ENCODE assay signal across 1 cellular context in the genomic region with DNA sequence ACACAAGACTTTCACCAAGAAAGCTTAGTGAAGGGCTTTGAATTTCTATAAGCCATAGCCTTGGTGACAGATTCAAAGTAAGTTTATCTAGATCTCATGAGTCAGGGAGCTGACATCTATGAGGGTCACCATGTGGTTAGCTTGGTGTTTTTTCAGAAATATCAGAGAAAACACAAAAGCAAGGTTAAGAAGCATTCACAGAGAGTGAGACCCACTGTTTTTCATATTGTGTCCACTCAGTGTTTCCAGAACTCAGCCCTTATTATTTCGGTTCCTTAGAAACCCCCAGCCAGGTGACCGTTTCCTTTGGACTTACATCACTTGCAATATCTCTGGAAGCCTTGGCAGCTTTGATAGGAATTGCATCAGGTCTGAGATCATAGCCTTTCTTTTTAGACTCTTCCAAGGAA.
TF ChIP-seq lines count a peak whose summit lies in the region.

No MANE protein-coding gene starts in this region.

TF ChIP-seq in K562, 482 proteins besides CTCF, POLR2A, EP300 and RAD21 (continued from another document):
- TF ChIP-seq PML (IDR thresholded peaks at IDR 0.05; ENCODE audit: low read length) (no peak), SMAD4 (CRISPR knock-in tag; conservative IDR thresholded peaks at IDR 0.05) (peak; percentile 74), FOSL1 (tag; conservative IDR thresholded peaks at IDR 0.05) (peak; percentile 91), NR4A1 (CRISPR knock-in tag; IDR thresholded peaks at IDR 0.05) (no peak), NR4A1 (tag; IDR thresholded peaks at IDR 0.05) (peak; percentile 44; the same call in 1 of the 2 replicates), NCOR1 (IDR thresholded peaks at IDR 0.05) (no peak), NR2C2 (CRISPR knock-in tag; IDR thresholded peaks at IDR 0.05) (no peak), NR2C2 (tag; IDR thresholded peaks at IDR 0.05) (peak; percentile 65; the same call in 1 of the 2 replicates), NFXL1 (CRISPR knock-in tag; IDR thresholded peaks at IDR 0.05) (0 out of 2 replicates have a peak, but pooled peaks have one; percentile 57), DMBX1 (CRISPR knock-in tag; IDR thresholded peaks at IDR 0.05; ENCODE audit: borderline replicate concordance) (peak; percentile 82; the same call in 1 of the 2 replicates), NR2C1 (IDR thresholded peaks at IDR 0.05) (0 out of 2 replicates have a peak, but pooled peaks have one; percentile 15), NR2C1 (tag; IDR thresholded peaks at IDR 0.05) (peak; percentile 48; the same call in 1 of the 2 replicates), SMAD1 (IDR thresholded peaks at IDR 0.05; ENCODE audit: low read depth, low read length, partially characterized antibody) (no peak), SETDB1 (IDR thresholded peaks at IDR 0.05; ENCODE audit: low read length) (no peak), RB1 (IDR thresholded peaks at IDR 0.05; ENCODE audit: low read depth) (no peak), ETV5 (CRISPR knock-in tag; IDR thresholded peaks at IDR 0.05; ENCODE audit: low read depth) (no peak), ZNF445 (CRISPR knock-in tag; IDR thresholded peaks at IDR 0.05; ENCODE audit: low read depth) (no peak), BRD9 (IDR thresholded peaks at IDR 0.05; ENCODE audit: low read depth, partially characterized antibody) (peak; percentile 47), CBFB (CRISPR knock-in tag; IDR thresholded peaks at IDR 0.05) (no peak), ZNF239 (CRISPR knock-in tag; IDR thresholded peaks at IDR 0.05) (peak; percentile 35; the same call in 1 of the 2 replicates), DIDO1 (tag; IDR thresholded peaks at IDR 0.05; ENCODE audit: low read depth) (0 out of 2 replicates have a peak, but pooled peaks have one; percentile 25), SMARCE1 (IDR thresholded peaks at IDR 0.05) (peak; percentile 47; the same call in 1 of the 2 replicates), ZNF766 (CRISPR knock-in tag; conservative IDR thresholded peaks at IDR 0.05) (peak; percentile 85), NFE2 (IDR thresholded peaks at IDR 0.05; ENCODE audit: low read depth) (0 out of 2 replicates have a peak, but pooled peaks have one; percentile 23), JUND (IDR thresholded peaks at IDR 0.05; ENCODE audit: borderline replicate concordance, low read depth, low read length) (peak; percentile 83), JUND (tag; IDR thresholded peaks at IDR 0.05; ENCODE audit: borderline replicate concordance, low read depth, low read length) (peak; percentile 77; the same call in 1 of the 3 replicates), FOXM1 (IDR thresholded peaks at IDR 0.05; ENCODE audit: low read depth) (0 out of 2 replicates have a peak, but pooled peaks have one; percentile 10), FOXM1 (CRISPR knock-in tag; IDR thresholded peaks at IDR 0.05; ENCODE audit: low read depth) (no peak), SIRT6 (IDR thresholded peaks at IDR 0.05; ENCODE audit: low read depth, low read length) (no peak), SMARCC2 (IDR thresholded peaks at IDR 0.05; ENCODE audit: low read depth) (peak; percentile 75; the same call in 1 of the 2 replicates), PTRF (tag; IDR thresholded peaks at IDR 0.05) (no peak), L3MBTL2 (IDR thresholded peaks at IDR 0.05) (peak; percentile 74), EP400 (IDR thresholded peaks at IDR 0.05) (peak; percentile 53; the same call in 1 of the 2 replicates), ETV1 (tag; conservative IDR thresholded peaks at IDR 0.05; ENCODE audit: low read depth) (0 out of 2 replicates have a peak, but pooled peaks have one; percentile 18), ZFPM2 (CRISPR knock-in tag; IDR thresholded peaks at IDR 0.05) (no peak), MEIS2 (IDR thresholded peaks at IDR 0.05; ENCODE audit: partially characterized antibody) (peak; percentile 82), CCAR2 (IDR thresholded peaks at IDR 0.05; ENCODE audit: low read depth, low read length) (no peak), CBX5 (IDR thresholded peaks at IDR 0.05; ENCODE audit: borderline replicate concordance, low read depth) (no peak), ZNF41 (CRISPR knock-in tag; conservative IDR thresholded peaks at IDR 0.05) (peak; percentile 36; the same call in 1 of the 2 replicates), COPS2 (conservative IDR thresholded peaks at IDR 0.05) (no peak), POLR2H (tag; IDR thresholded peaks at IDR 0.05; ENCODE audit: low read depth) (0 out of 2 replicates have a peak, but pooled peaks have one; percentile 61), SMARCA4 (IDR thresholded peaks at IDR 0.05) (peak; percentile 77; the same call in 1 of the 2 replicates)
- TF ChIP-seq, protein P1, sequence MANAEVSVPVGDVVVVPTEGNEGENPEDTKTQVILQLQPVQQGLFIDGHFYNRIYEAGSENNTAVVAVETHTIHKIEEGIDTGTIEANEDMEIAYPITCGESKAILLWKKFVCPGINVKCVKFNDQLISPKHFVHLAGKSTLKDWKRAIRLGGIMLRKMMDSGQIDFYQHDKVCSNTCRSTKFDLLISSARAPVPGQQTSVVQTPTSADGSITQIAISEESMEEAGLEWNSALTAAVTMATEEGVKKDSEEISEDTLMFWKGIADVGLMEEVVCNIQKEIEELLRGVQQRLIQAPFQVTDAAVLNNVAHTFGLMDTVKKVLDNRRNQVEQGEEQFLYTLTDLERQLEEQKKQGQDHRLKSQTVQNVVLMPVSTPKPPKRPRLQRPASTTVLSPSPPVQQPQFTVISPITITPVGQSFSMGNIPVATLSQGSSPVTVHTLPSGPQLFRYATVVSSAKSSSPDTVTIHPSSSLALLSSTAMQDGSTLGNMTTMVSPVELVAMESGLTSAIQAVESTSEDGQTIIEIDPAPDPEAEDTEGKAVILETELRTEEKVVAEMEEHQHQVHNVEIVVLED (CRISPR knock-in tag; IDR thresholded peaks at IDR 0.05) = peak; percentile 47; the same call in 1 of the 2 replicates
- TF ChIP-seq, protein P2, sequence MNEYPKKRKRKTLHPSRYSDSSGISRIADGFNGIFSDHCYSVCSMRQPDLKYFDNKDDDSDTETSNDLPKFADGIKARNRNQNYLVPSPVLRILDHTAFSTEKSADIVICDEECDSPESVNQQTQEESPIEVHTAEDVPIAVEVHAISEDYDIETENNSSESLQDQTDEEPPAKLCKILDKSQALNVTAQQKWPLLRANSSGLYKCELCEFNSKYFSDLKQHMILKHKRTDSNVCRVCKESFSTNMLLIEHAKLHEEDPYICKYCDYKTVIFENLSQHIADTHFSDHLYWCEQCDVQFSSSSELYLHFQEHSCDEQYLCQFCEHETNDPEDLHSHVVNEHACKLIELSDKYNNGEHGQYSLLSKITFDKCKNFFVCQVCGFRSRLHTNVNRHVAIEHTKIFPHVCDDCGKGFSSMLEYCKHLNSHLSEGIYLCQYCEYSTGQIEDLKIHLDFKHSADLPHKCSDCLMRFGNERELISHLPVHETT (CRISPR knock-in tag; conservative IDR thresholded peaks at IDR 0.05 in 1 of 2, IDR thresholded peaks at IDR 0.05 in 1 of 2) = 0 out of 4 replicates have a peak, but pooled peaks of 1 of the 2 experiments have one; percentile 17
- TF ChIP-seq, protein P3, sequence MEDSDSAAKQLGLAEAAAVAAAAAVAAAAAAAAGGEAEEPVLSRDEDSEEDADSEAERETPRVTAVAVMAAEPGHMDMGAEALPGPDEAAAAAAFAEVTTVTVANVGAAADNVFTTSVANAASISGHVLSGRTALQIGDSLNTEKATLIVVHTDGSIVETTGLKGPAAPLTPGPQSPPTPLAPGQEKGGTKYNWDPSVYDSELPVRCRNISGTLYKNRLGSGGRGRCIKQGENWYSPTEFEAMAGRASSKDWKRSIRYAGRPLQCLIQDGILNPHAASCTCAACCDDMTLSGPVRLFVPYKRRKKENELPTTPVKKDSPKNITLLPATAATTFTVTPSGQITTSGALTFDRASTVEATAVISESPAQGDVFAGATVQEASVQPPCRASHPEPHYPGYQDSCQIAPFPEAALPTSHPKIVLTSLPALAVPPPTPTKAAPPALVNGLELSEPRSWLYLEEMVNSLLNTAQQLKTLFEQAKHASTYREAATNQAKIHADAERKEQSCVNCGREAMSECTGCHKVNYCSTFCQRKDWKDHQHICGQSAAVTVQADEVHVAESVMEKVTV (CRISPR knock-in tag; IDR thresholded peaks at IDR 0.05) = peak; percentile 6; the same call in 1 of the 2 replicates
- TF ChIP-seq, protein P4, sequence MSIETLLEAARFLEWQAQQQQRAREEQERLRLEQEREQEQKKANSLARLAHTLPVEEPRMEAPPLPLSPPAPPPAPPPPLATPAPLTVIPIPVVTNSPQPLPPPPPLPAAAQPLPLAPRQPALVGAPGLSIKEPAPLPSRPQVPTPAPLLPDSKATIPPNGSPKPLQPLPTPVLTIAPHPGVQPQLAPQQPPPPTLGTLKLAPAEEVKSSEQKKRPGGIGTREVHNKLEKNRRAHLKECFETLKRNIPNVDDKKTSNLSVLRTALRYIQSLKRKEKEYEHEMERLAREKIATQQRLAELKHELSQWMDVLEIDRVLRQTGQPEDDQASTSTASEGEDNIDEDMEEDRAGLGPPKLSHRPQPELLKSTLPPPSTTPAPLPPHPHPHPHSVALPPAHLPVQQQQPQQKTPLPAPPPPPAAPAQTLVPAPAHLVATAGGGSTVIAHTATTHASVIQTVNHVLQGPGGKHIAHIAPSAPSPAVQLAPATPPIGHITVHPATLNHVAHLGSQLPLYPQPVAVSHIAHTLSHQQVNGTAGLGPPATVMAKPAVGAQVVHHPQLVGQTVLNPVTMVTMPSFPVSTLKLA (conservative IDR thresholded peaks at IDR 0.05) = peak; percentile 22 to 26; a peak in 1 of 4 replicates
- TF ChIP-seq, protein P5, sequence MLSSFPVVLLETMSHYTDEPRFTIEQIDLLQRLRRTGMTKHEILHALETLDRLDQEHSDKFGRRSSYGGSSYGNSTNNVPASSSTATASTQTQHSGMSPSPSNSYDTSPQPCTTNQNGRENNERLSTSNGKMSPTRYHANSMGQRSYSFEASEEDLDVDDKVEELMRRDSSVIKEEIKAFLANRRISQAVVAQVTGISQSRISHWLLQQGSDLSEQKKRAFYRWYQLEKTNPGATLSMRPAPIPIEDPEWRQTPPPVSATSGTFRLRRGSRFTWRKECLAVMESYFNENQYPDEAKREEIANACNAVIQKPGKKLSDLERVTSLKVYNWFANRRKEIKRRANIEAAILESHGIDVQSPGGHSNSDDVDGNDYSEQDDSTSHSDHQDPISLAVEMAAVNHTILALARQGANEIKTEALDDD (IDR thresholded peaks at IDR 0.05) = peak; percentile 42; the same call in 1 of the 2 replicates
- TF ChIP-seq, protein P6, sequence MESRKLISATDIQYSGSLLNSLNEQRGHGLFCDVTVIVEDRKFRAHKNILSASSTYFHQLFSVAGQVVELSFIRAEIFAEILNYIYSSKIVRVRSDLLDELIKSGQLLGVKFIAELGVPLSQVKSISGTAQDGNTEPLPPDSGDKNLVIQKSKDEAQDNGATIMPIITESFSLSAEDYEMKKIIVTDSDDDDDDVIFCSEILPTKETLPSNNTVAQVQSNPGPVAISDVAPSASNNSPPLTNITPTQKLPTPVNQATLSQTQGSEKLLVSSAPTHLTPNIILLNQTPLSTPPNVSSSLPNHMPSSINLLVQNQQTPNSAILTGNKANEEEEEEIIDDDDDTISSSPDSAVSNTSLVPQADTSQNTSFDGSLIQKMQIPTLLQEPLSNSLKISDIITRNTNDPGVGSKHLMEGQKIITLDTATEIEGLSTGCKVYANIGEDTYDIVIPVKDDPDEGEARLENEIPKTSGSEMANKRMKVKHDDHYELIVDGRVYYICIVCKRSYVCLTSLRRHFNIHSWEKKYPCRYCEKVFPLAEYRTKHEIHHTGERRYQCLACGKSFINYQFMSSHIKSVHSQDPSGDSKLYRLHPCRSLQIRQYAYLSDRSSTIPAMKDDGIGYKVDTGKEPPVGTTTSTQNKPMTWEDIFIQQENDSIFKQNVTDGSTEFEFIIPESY (CRISPR knock-in tag; IDR thresholded peaks at IDR 0.05) = no peak
- TF ChIP-seq, protein P7, sequence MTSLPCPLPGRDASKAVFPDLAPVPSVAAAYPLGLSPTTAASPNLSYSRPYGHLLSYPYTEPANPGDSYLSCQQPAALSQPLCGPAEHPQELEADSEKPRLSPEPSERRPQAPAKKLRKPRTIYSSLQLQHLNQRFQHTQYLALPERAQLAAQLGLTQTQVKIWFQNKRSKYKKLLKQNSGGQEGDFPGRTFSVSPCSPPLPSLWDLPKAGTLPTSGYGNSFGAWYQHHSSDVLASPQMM (CRISPR knock-in tag; IDR thresholded peaks at IDR 0.05) = no peak
- TF ChIP-seq, protein P8, sequence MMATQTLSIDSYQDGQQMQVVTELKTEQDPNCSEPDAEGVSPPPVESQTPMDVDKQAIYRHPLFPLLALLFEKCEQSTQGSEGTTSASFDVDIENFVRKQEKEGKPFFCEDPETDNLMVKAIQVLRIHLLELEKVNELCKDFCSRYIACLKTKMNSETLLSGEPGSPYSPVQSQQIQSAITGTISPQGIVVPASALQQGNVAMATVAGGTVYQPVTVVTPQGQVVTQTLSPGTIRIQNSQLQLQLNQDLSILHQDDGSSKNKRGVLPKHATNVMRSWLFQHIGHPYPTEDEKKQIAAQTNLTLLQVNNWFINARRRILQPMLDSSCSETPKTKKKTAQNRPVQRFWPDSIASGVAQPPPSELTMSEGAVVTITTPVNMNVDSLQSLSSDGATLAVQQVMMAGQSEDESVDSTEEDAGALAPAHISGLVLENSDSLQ (IDR thresholded peaks at IDR 0.05) = peak; percentile 44; the same call in 1 of the 2 replicates
